ENCODE assay signal across 9 cellular contexts in genomic region chr3:181326637-181327223, GRCh38.
A peak's percentile ranks its signal among the peaks of the same experiment; 100 is the strongest.
DNase-seq lines count a peak whose midpoint lies in the region; ATAC-seq, FAIRE-seq and TF ChIP-seq lines count a peak whose summit lies in the region.
"Had no signal": no experiment of that assay in that cellular context is flagged by ENCODE, and none has a peak within 500 bp of the region (broad histone marks: within the 10 kb centered on the region; RNA-seq: fewer than 3 reads in every experiment).

No MANE protein-coding gene starts in this region.

- H3K4me2 ChIP-seq in K562 (ENCODE audit: insufficient read depth, low read length) (no peak overlapping the region), HepG2 (ENCODE audit: low read depth, low read length) (no peak overlapping the region)

- 0% methylated on average over 3 of the region's 3 CpGs for WGBS in K562 (ENCODE audit: insufficient coverage, low coverage, missing lambda C conversion rate)
- 1% methylated on average over 3 of the region's 3 CpGs for WGBS in HepG2 (ENCODE audit: low lambda C conversion rate)

- H3K9me3 ChIP-seq in K562 (replicated peaks; ENCODE audit: control insufficient read depth, insufficient read depth, low read depth, low read length) (no peaks in the 10 kb centered on the region), HepG2 (ENCODE audit: low read length) (no peaks in the 10 kb centered on the region)

- no peak for TF ChIP-seq EP300 in K562 (IDR thresholded peaks at IDR 0.05; ENCODE audit: low read length)
- TF ChIP-seq EP300 in HepG2 (IDR thresholded peaks at IDR 0.05; ENCODE audit: low read depth in 2 of 2, low read length in 2 of 2): no peak
- no peak for TF ChIP-seq EP300 in HepG2 (CRISPR knock-in tag; IDR thresholded peaks at IDR 0.05; ENCODE audit: borderline replicate concordance)

- no peaks in the 10 kb centered on the region for H3K36me3 ChIP-seq in K562 (ENCODE audit: control insufficient read depth, insufficient read depth, low read length)
- H3K36me3 ChIP-seq in HepG2 (replicated peaks in 1 of 2; ENCODE audit: control insufficient read depth in 1 of 2, insufficient read depth in 2 of 2, low read length in 2 of 2): no peaks in the 10 kb centered on the region

- TF ChIP-seq CTCF in K562 (IDR thresholded peaks at IDR 0.05 in 2 of 3, conservative IDR thresholded peaks at IDR 0.05 in 1 of 3; ENCODE audit: insufficient read depth in 2 of 3, low read depth in 1 of 3, low read length in 3 of 3) (peak in 2 of 3 experiments; percentile 37 to 51; a peak in 4 of 6 replicates), HepG2 (CRISPR knock-in tag; IDR thresholded peaks at IDR 0.05) (peak; percentile 59)

- H3K27ac ChIP-seq in K562 (ENCODE audit: extremely low read depth, low read depth, low read length): no peak overlapping the region
- H3K27ac ChIP-seq in HepG2 (ENCODE audit: extremely low read length, insufficient read depth, low read length): no peak overlapping the region

- DNase-seq in GM12891 (ENCODE audit: insufficient read length, low spot score): peak; percentile 10
- peak; percentile 29 for DNase-seq in NCI-H2196 treated with DMSO at 0.1 percent for 48 hours (lab: John Stamatoyannopoulos, UW; ENCODE audit: unreplicated experiment)
- peak; percentile 16 to 25 (median 20) for DNase-seq in K562 (ENCODE audit: extremely low read depth in 1 of 4, low spot score in 3 of 4)
- peak; percentile 18 for DNase-seq in HepG2 (ENCODE audit: low spot score)
- DNase-seq in ecto neural progenitor cell (ENCODE audit: low spot score): no peak
- DNase-seq in EL: no peak
- DNase-seq in GM12892 (ENCODE audit: insufficient read length): no peak

- no peaks in the 10 kb centered on the region for H3K9me1 ChIP-seq in K562 (ENCODE audit: control insufficient read depth, insufficient read depth, low read length)

- H3K79me2 ChIP-seq in K562 (ENCODE audit: control insufficient read depth, insufficient read depth, low read length) (no peaks in the 10 kb centered on the region), HepG2 (ENCODE audit: insufficient read depth, low read length) (no peaks in the 10 kb centered on the region)

- H3K27me3 ChIP-seq in K562 (ENCODE audit: control insufficient read depth in 2 of 2, insufficient read depth in 2 of 2, low read length in 2 of 2) (no peaks in the 10 kb centered on the region), HepG2 (ENCODE audit: control insufficient read depth in 1 of 2, insufficient read depth in 2 of 2, low read length in 2 of 2) (no peaks in the 10 kb centered on the region)

- FAIRE-seq in GM12891 (lab: Jason Lieb, UNC) (no peak), K562 (lab: Jason Lieb, UNC) (no peak), HepG2 (lab: Jason Lieb, UNC) (no peak), GM12892 (lab: Jason Lieb, UNC) (no peak)

- BruUV-seq in K562 (replicated peaks; lab: Mats Ljungman, UMichigan) (no TSS peak), HepG2 (replicated peaks; lab: Mats Ljungman, UMichigan) (no TSS peak)

- CTCF ChIA-PET in K562 (lab: Yijun Ruan, JAX; ENCODE audit: low intra/inter-chr PET ratio) (no interaction called here), HepG2 (lab: Yijun Ruan, JAX; ENCODE audit: low intra/inter-chr PET ratio, low total read pairs) (interaction anchor here (1.1 kb wide), 1 partner anchor 1357 kb away, joined by 6 read pairs; no protein-coding TSS in a partner anchor)

- H2AFZ ChIP-seq in K562 (ENCODE audit: low read depth, low read length): no peak overlapping the region
- H2AFZ ChIP-seq in HepG2 (ENCODE audit: low read length): no peak overlapping the region

- intact Hi-C loops in K562 (cut with micrococcal nuclease) (loop anchor here (5.0 to 10.0 kb wide), 2 partner anchors 376 to 1358 kb away; no protein-coding TSS in a partner anchor), HepG2 (cut with micrococcal nuclease; ENCODE audit: unreplicated experiment) (loop anchor here (1.0 kb wide), 2 partner anchors 374 to 1357 kb away; no protein-coding TSS in a partner anchor)

- H3K9ac ChIP-seq in K562 (ENCODE audit: insufficient read depth in 1 of 2, low read depth in 2 of 2, low read length in 2 of 2) (no peak overlapping the region), HepG2 (ENCODE audit: insufficient read depth, low read depth, low read length) (no peak overlapping the region)

- TF ChIP-seq RAD21 in K562 (CRISPR knock-in tag; conservative IDR thresholded peaks at IDR 0.05 in 1 of 2, IDR thresholded peaks at IDR 0.05 in 1 of 2) (peak; percentile 37 to 41; a peak in 3 of 4 replicates), HepG2 (CRISPR knock-in tag; IDR thresholded peaks at IDR 0.05) (no peak)

- H4K20me1 ChIP-seq in K562 (replicated peaks; ENCODE audit: control insufficient read depth, insufficient read depth, low read length) (no peaks in the 10 kb centered on the region), HepG2 (ENCODE audit: insufficient read depth, low read length) (no peaks in the 10 kb centered on the region)

- H3K4me3 ChIP-seq in K562 (no peak overlapping the region), HepG2 (replicated peaks in 1 of 3; ENCODE audit: insufficient read depth in 1 of 3, low read depth in 2 of 3, low read length in 3 of 3) (no peak overlapping the region)

- TF ChIP-seq POLR2A in GM12891 (IDR thresholded peaks at IDR 0.05; ENCODE audit: low read depth, low read length): no peak
- no peak for TF ChIP-seq POLR2A in K562 (conservative IDR thresholded peaks at IDR 0.05)
- no peak for TF ChIP-seq POLR2A in HepG2 (IDR thresholded peaks at IDR 0.05; ENCODE audit: insufficient read depth in 1 of 2, low read depth in 2 of 2, low read length in 2 of 2)
- no peak for TF ChIP-seq POLR2A in GM12892 (IDR thresholded peaks at IDR 0.05; ENCODE audit: low read depth, low read length)

- H3K4me1 ChIP-seq in K562 (replicated peaks in 1 of 2; ENCODE audit: control insufficient read depth in 2 of 2, insufficient read depth in 2 of 2, low read length in 2 of 2) (no peaks in the 10 kb centered on the region), HepG2 (ENCODE audit: insufficient read depth, low read length) (no peaks in the 10 kb centered on the region)

- in situ Hi-C loops in K562 (cut with MboI) (no loop called here), HepG2 (cut with HindIII; ENCODE audit: extremely low pct_ligation_motif_present, low pct_unique_long_range_greater_than_20kb) (no loop called here)

- POLR2A ChIA-PET in K562 (lab: Yijun Ruan, JAX) (no interaction called here), HepG2 (lab: Yijun Ruan, JAX) (no interaction called here)

- ATAC-seq in HG02678 (IDR thresholded peaks at IDR 0.05; ENCODE audit: unreplicated experiment): peak; percentile 80
- ATAC-seq in K562: no peak
- peak; percentile 53; the same call in 2 of the 3 replicates for ATAC-seq in HepG2
- ATAC-seq: naive thymus-derived CD4-positive, alpha-beta T cell had no signal

TF ChIP-seq in GM12891, 5 proteins besides CTCF, POLR2A, EP300 and RAD21:
- no peak for TF ChIP-seq SPI1 (IDR thresholded peaks at IDR 0.05; ENCODE audit: low read depth, low read length)
- no peak for TF ChIP-seq PAX5 (IDR thresholded peaks at IDR 0.05; ENCODE audit: insufficient read depth, low read length, severe bottlenecking)
- TF ChIP-seq POLR2AphosphoS5 (IDR thresholded peaks at IDR 0.05; ENCODE audit: low read depth, low read length): no peak
- no peak for TF ChIP-seq POU2F2 (IDR thresholded peaks at IDR 0.05; ENCODE audit: low read depth, low read length)
- TF ChIP-seq TAF1 (IDR thresholded peaks at IDR 0.05; ENCODE audit: low read depth, low read length): no peak

TF ChIP-seq in K562, 482 proteins besides CTCF, POLR2A, EP300 and RAD21 (continues in another document):
- no peak for TF ChIP-seq XRCC3 (IDR thresholded peaks at IDR 0.05)
- TF ChIP-seq CCNT2 (IDR thresholded peaks at IDR 0.05; ENCODE audit: borderline replicate concordance, extremely low read depth, insufficient read length, low read depth, low read length): no peak
- TF ChIP-seq POLR2AphosphoS5 (IDR thresholded peaks at IDR 0.05; ENCODE audit: control insufficient read depth, insufficient read depth, low read depth, low read length): no peak
- TF ChIP-seq RFX5 (IDR thresholded peaks at IDR 0.05; ENCODE audit: low read depth, low read length): no peak
- TF ChIP-seq ETV1 (tag; conservative IDR thresholded peaks at IDR 0.05; ENCODE audit: low read depth): no peak
- no peak for TF ChIP-seq ZNF311 (CRISPR knock-in tag; IDR thresholded peaks at IDR 0.05)
- TF ChIP-seq NR0B1 (IDR thresholded peaks at IDR 0.05; ENCODE audit: partially characterized antibody): no peak
- no peak for TF ChIP-seq ZNF507 (tag; conservative IDR thresholded peaks at IDR 0.05)

TF ChIP-seq in HepG2, 621 proteins besides CTCF, POLR2A, EP300 and RAD21:
- TF ChIP-seq STAG1 (CRISPR knock-in tag; IDR thresholded peaks at IDR 0.05): peak; percentile 46; the same call in 1 of the 2 replicates
- TF ChIP-seq FOXK2 (IDR thresholded peaks at IDR 0.05): no peak

Comparison
In these comparisons a context has a peak if more than half of its experiments do, and no peak if none do; other contexts are left out.
1. DNase-seq: peak in GM12891 (single experiment), NCI-H2196 treated with DMSO at 0.1 percent for 48 hours (single experiment), K562 (4 of 4) and HepG2 (single experiment); none in ecto neural progenitor cell (single experiment), EL (single experiment) and GM12892 (single experiment).